16 cellular contexts compared by ENCODE assay signal in genomic region chr4:2870098-2870497, GRCh38. TPM values are rescaled to one million over a fixed set of nuclear protein-coding genes. Genes with fewer than 3 reads are reported as not detected.
A peak's percentile ranks its signal among the peaks of the same experiment; 100 is the strongest.
DNase-seq lines count a peak whose midpoint lies in the region; ATAC-seq and TF ChIP-seq lines count a peak whose summit lies in the region.
"Had no signal": no experiment of that assay in that cellular context is flagged by ENCODE, and none has a peak within 500 bp of the region (broad histone marks: within the 10 kb centered on the region; RNA-seq: fewer than 3 reads in every experiment).

No MANE protein-coding gene starts in this region.

- intact Hi-C loops in CD8-positive, alpha-beta T cell (cut with DNase I, micrococcal nuclease): no loop called here
- intact Hi-C loops in right lobe of liver (cut with DNase I) (no loop called here), spleen (cut with DNase I; ENCODE audit: low total_unique reads) (no loop called here), head of caudate nucleus (cut with DNase I) (no loop called here)

- no peaks in the 10 kb centered on the region for H3K9me3 Mint-ChIP-seq in CD8-positive, alpha-beta T cell
- H3K9me3 Mint-ChIP-seq in chondrocyte (ENCODE audit: low read depth): no peaks in the 10 kb centered on the region
- H3K9me3 Mint-ChIP-seq: dendritic cell treated with granulocyte-macrophage colony-stimulating factor and Interleukin-4, amounts not matched to agents 40 ng/mL and 50 ng/mL, for 4 days; stimulated activated naive CD8-positive, alpha-beta T cell treated with anti-CD3 and anti-CD28 coated beads, Interleukin-15, amount 100 ng/mL, for 72 hours had no signal

- H3K9me3 ChIP-seq in CD8-positive, alpha-beta T cell (ENCODE audit: low read length): no peaks in the 10 kb centered on the region
- no peaks in the 10 kb centered on the region for H3K9me3 ChIP-seq in right lobe of liver
- H3K9me3 ChIP-seq in spleen: no peaks in the 10 kb centered on the region
- H3K9me3 ChIP-seq in MG63: no peaks in the 10 kb centered on the region

- H3K36me3 Mint-ChIP-seq in CD8-positive, alpha-beta T cell: peaks cover 24% of the 10 kb centered on the region
- H3K36me3 Mint-ChIP-seq in chondrocyte (ENCODE audit: low read depth): no peaks in the 10 kb centered on the region

- DNase-seq in CD8-positive, alpha-beta T cell: no peak
- DNase-seq in chondrocyte (ENCODE audit: low spot score) (no peak), right lobe of liver (no peak), spleen (no peak), MG63 (no peak), head of caudate nucleus (no peak), G401 (ENCODE audit: low spot score) (no peak)
- DNase-seq: GF-D8; GOT3; kidney glomerular epithelial cell; MV-4-11; NCI-H2081 treated with DMSO at 0.1 percent for 48 hours; stimulated activated naive CD8-positive, alpha-beta T cell treated with anti-CD3 and anti-CD28 coated beads, Interleukin-15, amount 100 ng/mL, for 72 hours; T-helper 2 cell had no signal

- no peak overlapping the region for H3K27ac ChIP-seq in CD8-positive, alpha-beta T cell (ENCODE audit: low read depth, low read length)
- H3K27ac ChIP-seq in right lobe of liver: peak overlapping the region; percentile 66 to 94 (median 77)
- H3K27ac ChIP-seq in spleen: peak overlapping the region in 6 of 8 donors; percentile 24 to 80 (median 75)

- no peaks in the 10 kb centered on the region for H3K36me3 ChIP-seq in CD8-positive, alpha-beta T cell (ENCODE audit: insufficient read depth, low read length)
- H3K36me3 ChIP-seq in right lobe of liver (no peaks in the 10 kb centered on the region), spleen (peaks cover 0 to 14% (median 0%) of the 10 kb centered on the region in 6 donors), MG63 (no peaks in the 10 kb centered on the region)

- H3K4me3 ChIP-seq in CD8-positive, alpha-beta T cell (ENCODE audit: low read depth, low read length): no peak overlapping the region
- H3K4me3 ChIP-seq in right lobe of liver (peak overlapping the region in 2 of 3 donors; percentile 29 to 36), spleen (peak overlapping the region in 2 of 8 donors; percentile 29 to 54), MG63 (no peak overlapping the region)

- in situ Hi-C loops in G401 (cut with HindIII; ENCODE audit: low sequenced_read_pairs): no loop called here

- TF ChIP-seq CTCF in CD8-positive, alpha-beta T cell (IDR thresholded peaks at IDR 0.05): no peak
- no peak for TF ChIP-seq CTCF in chondrocyte (IDR thresholded peaks at IDR 0.05)
- no peak for TF ChIP-seq CTCF in right lobe of liver (IDR thresholded peaks at IDR 0.05)
- TF ChIP-seq CTCF in spleen (IDR thresholded peaks at IDR 0.05 in 8 of 11, conservative IDR thresholded peaks at IDR 0.05 in 3 of 11): no peak

- 23% methylated on average over 2 of the region's 2 CpGs for WGBS in right lobe of liver (ENCODE audit: insufficient coverage, low coverage, low lambda C conversion rate, missing lambda C conversion rate)
- WGBS in spleen, 5 donors: 55 to 90% (median 73%) methylated on average over 2 of the region's 2 CpGs

- H3K4me1 Mint-ChIP-seq in CD8-positive, alpha-beta T cell (ENCODE audit: low read depth): peaks cover 78% of the 10 kb centered on the region
- H3K4me1 Mint-ChIP-seq in chondrocyte (ENCODE audit: low read depth): peaks cover 73% of the 10 kb centered on the region

- no peak overlapping the region for H3K4me3 Mint-ChIP-seq in CD8-positive, alpha-beta T cell
- H3K4me3 Mint-ChIP-seq in chondrocyte (ENCODE audit: unreplicated experiment): no peak overlapping the region
- H3K4me3 Mint-ChIP-seq: dendritic cell treated with granulocyte-macrophage colony-stimulating factor and Interleukin-4, amounts not matched to agents 40 ng/mL and 50 ng/mL, for 4 days; stimulated activated naive CD8-positive, alpha-beta T cell treated with anti-CD3 and anti-CD28 coated beads, Interleukin-15, amount 100 ng/mL, for 72 hours had no signal

- no peaks in the 10 kb centered on the region for H3K27me3 Mint-ChIP-seq in CD8-positive, alpha-beta T cell (ENCODE audit: low read depth)
- H3K27me3 Mint-ChIP-seq in chondrocyte (ENCODE audit: low read depth): no peaks in the 10 kb centered on the region
- H3K27me3 Mint-ChIP-seq: dendritic cell treated with granulocyte-macrophage colony-stimulating factor and Interleukin-4, amounts not matched to agents 40 ng/mL and 50 ng/mL, for 4 days; stimulated activated naive CD8-positive, alpha-beta T cell treated with anti-CD3 and anti-CD28 coated beads, Interleukin-15, amount 100 ng/mL, for 72 hours had no signal

- H3K27me3 ChIP-seq in CD8-positive, alpha-beta T cell (ENCODE audit: insufficient read depth, low read length): no peaks in the 10 kb centered on the region
- H3K27me3 ChIP-seq in right lobe of liver (no peaks in the 10 kb centered on the region), spleen (replicated peaks in 1 of 7) (no peaks in the 10 kb centered on the region), MG63 (no peaks in the 10 kb centered on the region)

- CTCF ChIA-PET in CD8-positive, alpha-beta T cell (lab: Charles Lee): no interaction called here

- TF ChIP-seq POLR2A in right lobe of liver (IDR thresholded peaks at IDR 0.05) (no peak), spleen (IDR thresholded peaks at IDR 0.05) (no peak)

- peaks cover 25% of the 10 kb centered on the region for H3K4me1 ChIP-seq in CD8-positive, alpha-beta T cell (ENCODE audit: insufficient read depth, low read length)
- H3K4me1 ChIP-seq in right lobe of liver (peaks cover 0 to 77% (median 23%) of the 10 kb centered on the region in 4 donors), spleen (peaks cover 30 to 100% (median 90%) of the 10 kb centered on the region in 6 donors)

- POLR2A ChIA-PET in CD8-positive, alpha-beta T cell (lab: Charles Lee): no interaction called here

- ATAC-seq in CD8-positive, alpha-beta T cell: no peak
- ATAC-seq in right lobe of liver (peak; percentile 69 to 81 (median 75)), GM21528 (IDR thresholded peaks at IDR 0.05; ENCODE audit: low FRiP score, unreplicated experiment) (no peak)
- ATAC-seq: stimulated activated naive CD8-positive, alpha-beta T cell treated with anti-CD3 and anti-CD28 coated beads, Interleukin-15, amount 100 ng/mL, for 72 hours had no signal

- peak overlapping the region; percentile 55 for H3K27ac Mint-ChIP-seq in CD8-positive, alpha-beta T cell
- peak overlapping the region; percentile 76 for H3K27ac Mint-ChIP-seq in chondrocyte (ENCODE audit: unreplicated experiment)
- H3K27ac Mint-ChIP-seq: dendritic cell treated with granulocyte-macrophage colony-stimulating factor and Interleukin-4, amounts not matched to agents 40 ng/mL and 50 ng/mL, for 4 days; stimulated activated naive CD8-positive, alpha-beta T cell treated with anti-CD3 and anti-CD28 coated beads, Interleukin-15, amount 100 ng/mL, for 72 hours had no signal

RNA-seq across cellular contexts. Expression of gene ADD1, which starts 26.5 kb away (rescaled TPM):
- total RNA-seq in CD8-positive, alpha-beta T cell: 100 to 1,000 TPM; 129 TPM
- total RNA-seq in chondrocyte (240 to 269 TPM (median 256 TPM) in 3 replicates), right lobe of liver (100 to 1,000 TPM in 3 of 6 experiments, 10 to 100 TPM in 3; 94.4 to 120 (median 103) TPM), spleen (100 to 1,000 TPM; 260 to 348 (median 295) TPM)
- 100 to 1,000 TPM; 175 to 224 (median 194) TPM for polyA plus RNA-seq in spleen
- total RNA-seq in MG63 (2014; rRNA removed; shearing (Covaris generic); ENCODE audit: low replicate concordance): 62.5 and 77.3 TPM in 2 replicates
- total RNA-seq in G401 (2014; rRNA removed; shearing (Covaris generic)): 82.3 and 121 TPM in 2 replicates

Comparison
In these comparisons a context has a peak if more than half of its experiments do, and no peak if none do; other contexts are left out.
1. ATAC-seq: peak in right lobe of liver (4 of 4); none in CD8-positive, alpha-beta T cell (single experiment) and GM21528 (single experiment).
2. H3K4me3 ChIP-seq: peak in right lobe of liver (2 of 3); none in CD8-positive, alpha-beta T cell (single experiment) and MG63 (single experiment).